In genomic region chr16:81502396-81503060, GRCh38 we compare ENCODE assay signal across 1 cellular context.
TF ChIP-seq lines count a peak whose summit lies in the region.

No MANE protein-coding gene starts in this region.

TF ChIP-seq in H1, 55 proteins besides CTCF, POLR2A, EP300 and RAD21:
- TF ChIP-seq RFX5 (IDR thresholded peaks at IDR 0.05; ENCODE audit: borderline replicate concordance, low read depth, low read length) (no peak), EGR1 (IDR thresholded peaks at IDR 0.05; ENCODE audit: borderline replicate concordance, low read depth, low read length) (no peak), JUND (IDR thresholded peaks at IDR 0.05; ENCODE audit: low read length) (no peak), BRCA1 (IDR thresholded peaks at IDR 0.05; ENCODE audit: low read depth, low read length) (no peak), KDM1A (IDR thresholded peaks at IDR 0.05; ENCODE audit: borderline replicate concordance, low read length) (no peak), HDAC6 (IDR thresholded peaks at IDR 0.05; ENCODE audit: low read depth, low read length) (no peak), KDM5A (IDR thresholded peaks at IDR 0.05; ENCODE audit: low read length) (no peak), SIN3A (conservative IDR thresholded peaks at IDR 0.05 in 1 of 2, IDR thresholded peaks at IDR 0.05 in 1 of 2; ENCODE audit: low read depth in 1 of 2, low read length in 2 of 2) (no peak), BCL11A (IDR thresholded peaks at IDR 0.05; ENCODE audit: low read depth in 2 of 2, low read length in 2 of 2) (no peak), FOSL1 (IDR thresholded peaks at IDR 0.05; ENCODE audit: insufficient read depth, low read depth, low read length) (no peak), JUN (IDR thresholded peaks at IDR 0.05; ENCODE audit: low read depth, low read length) (no peak), USF2 (IDR thresholded peaks at IDR 0.05; ENCODE audit: low read length) (no peak), SUZ12 (IDR thresholded peaks at IDR 0.05; ENCODE audit: low read length) (no peak), CEBPB (IDR thresholded peaks at IDR 0.05; ENCODE audit: low read depth, low read length) (no peak), HDAC2 (IDR thresholded peaks at IDR 0.05; ENCODE audit: borderline replicate concordance in 1 of 2, low read depth in 2 of 2, low read length in 2 of 2) (no peak)
- TF ChIP-seq, protein P1, sequence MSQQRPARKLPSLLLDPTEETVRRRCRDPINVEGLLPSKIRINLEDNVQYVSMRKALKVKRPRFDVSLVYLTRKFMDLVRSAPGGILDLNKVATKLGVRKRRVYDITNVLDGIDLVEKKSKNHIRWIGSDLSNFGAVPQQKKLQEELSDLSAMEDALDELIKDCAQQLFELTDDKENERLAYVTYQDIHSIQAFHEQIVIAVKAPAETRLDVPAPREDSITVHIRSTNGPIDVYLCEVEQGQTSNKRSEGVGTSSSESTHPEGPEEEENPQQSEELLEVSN (IDR thresholded peaks at IDR 0.05): no peak
